Comparison of ENCODE assay signal across 32 cellular contexts in the genomic region with DNA sequence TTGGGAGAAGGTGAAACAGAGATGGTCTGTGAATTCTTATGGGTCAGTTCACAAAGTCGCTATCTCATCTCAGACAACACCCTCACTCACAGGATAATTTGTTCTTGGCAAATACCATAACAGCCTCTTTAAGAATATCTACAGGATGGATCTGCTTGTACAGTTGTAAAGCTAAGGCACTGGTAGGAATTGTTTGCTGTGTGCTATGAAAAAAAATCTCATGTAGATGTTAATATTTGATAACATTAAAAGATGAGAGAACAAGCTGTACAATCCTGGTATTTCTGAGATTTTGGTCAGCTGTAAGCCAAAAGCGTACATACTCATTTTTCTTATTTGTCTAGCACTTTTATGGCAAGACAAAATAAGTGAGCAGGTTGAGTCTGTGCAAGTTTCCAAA.
"Had no signal": no experiment of that assay in that cellular context is flagged by ENCODE, and none has a peak within 500 bp of the region (broad histone marks: within the 10 kb centered on the region; RNA-seq: fewer than 3 reads in every experiment).

No MANE protein-coding gene starts in this region.

- FAIRE-seq: endometrium, endothelial cell of umbilical vein, TTC549 had no signal

- DNase-seq: activated CD4-positive, alpha-beta memory T cell treated with anti-CD3 and anti-CD28 coated beads for 36 hours; activated CD4-positive, alpha-beta T cell treated with anti-CD3 and anti-CD28 coated beads for 36 hours; activated CD4-positive, alpha-beta T cell treated with anti-CD3 and anti-CD28 coated beads, Interleukin-2, amount 10 ng/mL, durations not matched to agents 24 days and 14 days; activated CD4-positive, CD25-positive, alpha-beta regulatory T cell; activated CD4-positive, CD25-positive, alpha-beta regulatory T cell treated with anti-CD3 and anti-CD28 coated beads, Interleukin-2, amount 50 U/mL, for 72 hours; activated CD8-positive, alpha-beta memory T cell treated with anti-CD3 and anti-CD28 coated beads, Interleukin-2, amount 10 ng/mL, durations not matched to agents 7 days and 5 days; activated CD8-positive, alpha-beta memory T cell treated with anti-CD3 and anti-CD28 coated beads, Interleukin-2, amount 50 U/mL, for 4 hours; activated CD8-positive, alpha-beta T cell treated with anti-CD3 and anti-CD28 coated beads, Interleukin-2, amount 10 ng/mL, durations not matched to agents 7 days and 5 days; activated effector memory CD4-positive, alpha-beta T cell treated with anti-CD3 and anti-CD28 coated beads, Interleukin-2, amount 50 U/mL, for 16 hours; activated naive CD4-positive, alpha-beta T cell treated with anti-CD3 and anti-CD28 coated beads for 36 hours; activated naive CD8-positive, alpha-beta T cell treated with anti-CD3 and anti-CD28 coated beads, Interleukin-2, amount 10 ng/mL, durations not matched to agents 7 days and 5 days; activated T-cell treated with anti-CD3 and anti-CD28 coated beads, Interleukin-2, amount 50 U/mL, for 1 hour; activated T-cell treated with anti-CD3 and anti-CD28 coated beads, Interleukin-2, amount 50 U/mL, for 48 hours; central memory CD4-positive, alpha-beta T cell; cerebellar nuclear complex; colonic mucosa; effector CD8-positive, alpha-beta T cell; foreskin fibroblast; gastrocnemius medialis; heart right ventricle; T-helper 2 cell had no signal

- H3K4me3 Mint-ChIP-seq: activated CD4-positive, alpha-beta memory T cell treated with anti-CD3 and anti-CD28 coated beads for 36 hours; activated CD4-positive, alpha-beta T cell treated with anti-CD3 and anti-CD28 coated beads for 36 hours; activated CD4-positive, alpha-beta T cell treated with anti-CD3 and anti-CD28 coated beads, Interleukin-2, amount 10 ng/mL, durations not matched to agents 24 days and 14 days; activated CD8-positive, alpha-beta memory T cell treated with anti-CD3 and anti-CD28 coated beads, Interleukin-2, amount 10 ng/mL, durations not matched to agents 7 days and 5 days; activated CD8-positive, alpha-beta T cell treated with anti-CD3 and anti-CD28 coated beads, Interleukin-2, amount 10 ng/mL, durations not matched to agents 7 days and 5 days; activated naive CD4-positive, alpha-beta T cell treated with anti-CD3 and anti-CD28 coated beads for 36 hours; activated naive CD8-positive, alpha-beta T cell treated with anti-CD3 and anti-CD28 coated beads, Interleukin-2, amount 10 ng/mL, durations not matched to agents 7 days and 5 days; activated T-helper 1 cell treated with anti-CD3 and anti-CD28 coated beads, Interleukin-12 subunit alpha, Interleukin-12 subunit beta, Interleukin-2, Interleukin-4 antibody, amounts not matched to agents 30 ng/mL and 10 ng/mL and 1 ng/mL, durations not matched to agents 14 hours and 24 hours and 36 hours; brain had no signal

- H3K27ac Mint-ChIP-seq: activated CD4-positive, alpha-beta memory T cell treated with anti-CD3 and anti-CD28 coated beads for 36 hours; activated CD4-positive, alpha-beta T cell treated with anti-CD3 and anti-CD28 coated beads for 36 hours; activated CD4-positive, alpha-beta T cell treated with anti-CD3 and anti-CD28 coated beads, Interleukin-2, amount 10 ng/mL, durations not matched to agents 24 days and 14 days; activated CD8-positive, alpha-beta memory T cell treated with anti-CD3 and anti-CD28 coated beads, Interleukin-2, amount 10 ng/mL, durations not matched to agents 7 days and 5 days; activated CD8-positive, alpha-beta T cell treated with anti-CD3 and anti-CD28 coated beads, Interleukin-2, amount 10 ng/mL, durations not matched to agents 7 days and 5 days; activated naive CD4-positive, alpha-beta T cell treated with anti-CD3 and anti-CD28 coated beads for 36 hours; activated naive CD4-positive, alpha-beta T cell treated with anti-CD3 and anti-CD28 coated beads, Interleukin-2, amount 50 U/mL, for 72 hours; activated naive CD8-positive, alpha-beta T cell treated with anti-CD3 and anti-CD28 coated beads, Interleukin-2, amount 10 ng/mL, durations not matched to agents 7 days and 5 days; activated T-helper 1 cell treated with anti-CD3 and anti-CD28 coated beads, Interleukin-12 subunit alpha, Interleukin-12 subunit beta, Interleukin-2, Interleukin-4 antibody, amounts not matched to agents 30 ng/mL and 10 ng/mL and 1 ng/mL, durations not matched to agents 14 hours and 24 hours and 36 hours; activated T-helper 2 cell treated with anti-CD3 and anti-CD28 coated beads, Interferon-gamma antibody, Interleukin-2, Interleukin-4, amounts not matched to agents 10 μg/mL and 5 μg/mL and 100 μg/mL, durations not matched to agents 14 hours and 24 hours and 36 hours had no signal

- ATAC-seq: activated CD4-positive, alpha-beta T cell treated with anti-CD3 and anti-CD28 coated beads for 36 hours; activated CD8-positive, alpha-beta memory T cell treated with anti-CD3 and anti-CD28 coated beads, Interleukin-2, amount 10 ng/mL, durations not matched to agents 7 days and 5 days; activated CD8-positive, alpha-beta T cell treated with anti-CD3 and anti-CD28 coated beads, Interleukin-2, amount 10 ng/mL, durations not matched to agents 7 days and 5 days; activated naive CD4-positive, alpha-beta T cell treated with anti-CD3 and anti-CD28 coated beads, Interleukin-2, amount 50 U/mL, for 72 hours; gastrocnemius medialis; heart right ventricle had no signal

- H3K27me3 Mint-ChIP-seq: activated CD4-positive, alpha-beta memory T cell treated with anti-CD3 and anti-CD28 coated beads for 36 hours; activated CD4-positive, alpha-beta T cell treated with anti-CD3 and anti-CD28 coated beads for 36 hours; activated CD4-positive, alpha-beta T cell treated with anti-CD3 and anti-CD28 coated beads, Interleukin-2, amount 10 ng/mL, durations not matched to agents 24 days and 14 days; activated CD8-positive, alpha-beta memory T cell treated with anti-CD3 and anti-CD28 coated beads, Interleukin-2, amount 10 ng/mL, durations not matched to agents 7 days and 5 days; activated naive CD8-positive, alpha-beta T cell treated with anti-CD3 and anti-CD28 coated beads, Interleukin-2, amount 10 ng/mL, durations not matched to agents 7 days and 5 days; brain had no signal

- H3K9me3 Mint-ChIP-seq: activated CD4-positive, alpha-beta T cell treated with anti-CD3 and anti-CD28 coated beads, Interleukin-2, amount 10 ng/mL, durations not matched to agents 24 days and 14 days; activated T-helper 1 cell treated with anti-CD3 and anti-CD28 coated beads, Interleukin-12 subunit alpha, Interleukin-12 subunit beta, Interleukin-2, Interleukin-4 antibody, amounts not matched to agents 30 ng/mL and 10 ng/mL and 1 ng/mL, durations not matched to agents 14 hours and 24 hours and 36 hours; brain had no signal

- H3K27me3 ChIP-seq: ascending aorta, breast epithelium, cardiac muscle cell, colonic mucosa, gastrocnemius medialis, heart right ventricle had no signal

- H3K4me3 ChIP-seq: ascending aorta, breast epithelium, cardiac muscle cell, colonic mucosa, gastrocnemius medialis, heart right ventricle had no signal

- H3K9me3 ChIP-seq: ascending aorta, breast epithelium, colonic mucosa, gastrocnemius medialis had no signal

- H3K27ac ChIP-seq: ascending aorta, breast epithelium, cardiac muscle cell, colonic mucosa, epithelial cell of prostate, gastrocnemius medialis had no signal

- H3K36me3 Mint-ChIP-seq: activated CD4-positive, alpha-beta memory T cell treated with anti-CD3 and anti-CD28 coated beads for 36 hours; activated CD8-positive, alpha-beta memory T cell treated with anti-CD3 and anti-CD28 coated beads, Interleukin-2, amount 10 ng/mL, durations not matched to agents 7 days and 5 days; activated naive CD4-positive, alpha-beta T cell treated with anti-CD3 and anti-CD28 coated beads, Interleukin-2, amount 50 U/mL, for 72 hours; activated naive CD8-positive, alpha-beta T cell treated with anti-CD3 and anti-CD28 coated beads, Interleukin-2, amount 10 ng/mL, durations not matched to agents 7 days and 5 days; brain had no signal

- H3K4me1 ChIP-seq: ascending aorta, breast epithelium, colonic mucosa, gastrocnemius medialis, heart right ventricle had no signal

- H3K4me1 Mint-ChIP-seq: activated CD4-positive, alpha-beta T cell treated with anti-CD3 and anti-CD28 coated beads for 36 hours; activated CD4-positive, alpha-beta T cell treated with anti-CD3 and anti-CD28 coated beads, Interleukin-2, amount 10 ng/mL, durations not matched to agents 24 days and 14 days; activated CD8-positive, alpha-beta memory T cell treated with anti-CD3 and anti-CD28 coated beads, Interleukin-2, amount 10 ng/mL, durations not matched to agents 7 days and 5 days; activated naive CD8-positive, alpha-beta T cell treated with anti-CD3 and anti-CD28 coated beads, Interleukin-2, amount 10 ng/mL, durations not matched to agents 7 days and 5 days had no signal

- H3K36me3 ChIP-seq: ascending aorta, breast epithelium, cardiac muscle cell, colonic mucosa, gastrocnemius medialis, heart right ventricle had no signal
